Comparison of ENCODE assay signal across 8 cellular contexts in genomic region chr15:66704783-66705113, GRCh38. TPM values are rescaled to one million over a fixed set of nuclear protein-coding genes. Genes with fewer than 3 reads are reported as not detected.
A peak's percentile ranks its signal among the peaks of the same experiment; 100 is the strongest.
DNase-seq lines count a peak whose midpoint lies in the region; ATAC-seq and TF ChIP-seq lines count a peak whose summit lies in the region.

No MANE protein-coding gene starts in this region.

- no peaks in the 10 kb centered on the region for H3K9me2 ChIP-seq in SK-N-SH

- CTCF ChIA-PET in SK-N-SH (lab: Yijun Ruan, JAX) = interaction anchor here (1.3 to 12.9 kb wide), 6 partner anchors 15 to 147 kb away, joined by 4 to 172 read pairs (median 19); no protein-coding TSS in a partner anchor

- intact Hi-C loops in spleen (cut with DNase I; ENCODE audit: low total_unique reads) = no loop called here

- DNase-seq in SK-N-SH = no peak
- peak; percentile 20 for DNase-seq in left kidney (ENCODE audit: low read depth, low spot score)
- DNase-seq in spleen = no peak
- no peak for DNase-seq in mesenteric fat pad (ENCODE audit: low spot score)
- DNase-seq in germinal center (ENCODE audit: low spot score) = no peak
- DNase-seq in activated CD8-positive, alpha-beta memory T cell treated with anti-CD3 and anti-CD28 coated beads, Interleukin-2, amount 50 U/mL, for 4 hours = no peak

- H3K4me1 ChIP-seq in SK-N-SH (ENCODE audit: control insufficient read depth in 1 of 2, insufficient read depth in 2 of 2, low read depth in 1 of 2, low read length in 1 of 2) (peaks cover 32 to 40% of the 10 kb centered on the region in 2 experiments; a peak in 3 of 4 replicates), spleen (peaks cover 10 to 68% (median 33%) of the 10 kb centered on the region in 6 donors)

- peaks cover 64% of the 10 kb centered on the region for H4K20me1 ChIP-seq in SK-N-SH (ENCODE audit: insufficient read depth)

- no peak for ATAC-seq in SK-N-SH treated with all-trans-retinoic acid at 6 μM for 48 hours

- H3K27me3 ChIP-seq in SK-N-SH (ENCODE audit: insufficient read depth) (no peaks in the 10 kb centered on the region), spleen (replicated peaks in 1 of 7) (peaks cover 0 to 54% (median 33%) of the 10 kb centered on the region in 7 donors)

- H3K27ac ChIP-seq in SK-N-SH (ENCODE audit: low read depth in 2 of 2, low read length in 1 of 2) (no peak overlapping the region), VCaP (peak overlapping the region; percentile 88; the same call in 1 of the 2 replicates), spleen (peak overlapping the region in 2 of 8 donors; percentile 85 to 86)

- H2AFZ ChIP-seq in SK-N-SH (ENCODE audit: low read depth) = no peak overlapping the region

- TF ChIP-seq POLR2A in spleen (IDR thresholded peaks at IDR 0.05) = no peak

- POLR2A ChIA-PET in SK-N-SH (lab: Yijun Ruan, JAX) = interaction anchor here (0.6 kb wide), 1 partner anchor 207 kb away, joined by 4 read pairs; no protein-coding TSS in a partner anchor

- H3K79me2 ChIP-seq in SK-N-SH (ENCODE audit: insufficient read depth) = peaks cover 76% of the 10 kb centered on the region

- WGBS in SK-N-SH (ENCODE audit: low lambda C conversion rate) = 88% methylated on average over 1 of the region's 1 CpG
- WGBS in spleen, 5 donors = 85 to 93% (median 90%) methylated on average over 1 of the region's 1 CpG

- no peak for TF ChIP-seq RAD21 in SK-N-SH (IDR thresholded peaks at IDR 0.05; ENCODE audit: low read length)

- peaks cover 18% of the 10 kb centered on the region for H3F3A ChIP-seq in SK-N-SH (replicated peaks; ENCODE audit: insufficient read depth)

- peak overlapping the region; percentile 95 for H3K4me2 ChIP-seq in SK-N-SH

- H3K9me3 ChIP-seq in SK-N-SH (no peaks in the 10 kb centered on the region), spleen (no peaks in the 10 kb centered on the region)

- H3K9ac ChIP-seq in SK-N-SH = peak overlapping the region; percentile 72

- no peak for TF ChIP-seq CTCF in SK-N-SH (IDR thresholded peaks at IDR 0.05)
- TF ChIP-seq CTCF in VCaP (conservative IDR thresholded peaks at IDR 0.05) = no peak
- no peak for TF ChIP-seq CTCF in spleen (IDR thresholded peaks at IDR 0.05 in 8 of 11, conservative IDR thresholded peaks at IDR 0.05 in 3 of 11)

- H3K36me3 ChIP-seq in SK-N-SH (replicated peaks in 1 of 2; ENCODE audit: control insufficient read depth in 1 of 2, insufficient read depth in 2 of 2, low read length in 1 of 2) = peaks cover 8 to 18% of the 10 kb centered on the region in 2 experiments
- H3K36me3 ChIP-seq in spleen = no peaks in the 10 kb centered on the region

- TF ChIP-seq EP300 in SK-N-SH (IDR thresholded peaks at IDR 0.05; ENCODE audit: borderline replicate concordance in 1 of 2, low read depth in 1 of 2, low read length in 1 of 2) = no peak

- peak overlapping the region; percentile 68 to 72; a peak in 3 of 4 replicates for H3K4me3 ChIP-seq in SK-N-SH (ENCODE audit: low read depth in 2 of 2, low read length in 1 of 2)
- H3K4me3 ChIP-seq in spleen = peak overlapping the region in 6 of 8 donors; percentile 72 to 94 (median 86)

TF ChIP-seq in SK-N-SH, 30 proteins besides CTCF, POLR2A, EP300 and RAD21:
- no peak for TF ChIP-seq TAF1 (IDR thresholded peaks at IDR 0.05; ENCODE audit: borderline replicate concordance, low read depth, low read length)
- TF ChIP-seq POLR2AphosphoS5 (IDR thresholded peaks at IDR 0.05; ENCODE audit: low read depth, low read length) = no peak
- TF ChIP-seq, protein P1, sequence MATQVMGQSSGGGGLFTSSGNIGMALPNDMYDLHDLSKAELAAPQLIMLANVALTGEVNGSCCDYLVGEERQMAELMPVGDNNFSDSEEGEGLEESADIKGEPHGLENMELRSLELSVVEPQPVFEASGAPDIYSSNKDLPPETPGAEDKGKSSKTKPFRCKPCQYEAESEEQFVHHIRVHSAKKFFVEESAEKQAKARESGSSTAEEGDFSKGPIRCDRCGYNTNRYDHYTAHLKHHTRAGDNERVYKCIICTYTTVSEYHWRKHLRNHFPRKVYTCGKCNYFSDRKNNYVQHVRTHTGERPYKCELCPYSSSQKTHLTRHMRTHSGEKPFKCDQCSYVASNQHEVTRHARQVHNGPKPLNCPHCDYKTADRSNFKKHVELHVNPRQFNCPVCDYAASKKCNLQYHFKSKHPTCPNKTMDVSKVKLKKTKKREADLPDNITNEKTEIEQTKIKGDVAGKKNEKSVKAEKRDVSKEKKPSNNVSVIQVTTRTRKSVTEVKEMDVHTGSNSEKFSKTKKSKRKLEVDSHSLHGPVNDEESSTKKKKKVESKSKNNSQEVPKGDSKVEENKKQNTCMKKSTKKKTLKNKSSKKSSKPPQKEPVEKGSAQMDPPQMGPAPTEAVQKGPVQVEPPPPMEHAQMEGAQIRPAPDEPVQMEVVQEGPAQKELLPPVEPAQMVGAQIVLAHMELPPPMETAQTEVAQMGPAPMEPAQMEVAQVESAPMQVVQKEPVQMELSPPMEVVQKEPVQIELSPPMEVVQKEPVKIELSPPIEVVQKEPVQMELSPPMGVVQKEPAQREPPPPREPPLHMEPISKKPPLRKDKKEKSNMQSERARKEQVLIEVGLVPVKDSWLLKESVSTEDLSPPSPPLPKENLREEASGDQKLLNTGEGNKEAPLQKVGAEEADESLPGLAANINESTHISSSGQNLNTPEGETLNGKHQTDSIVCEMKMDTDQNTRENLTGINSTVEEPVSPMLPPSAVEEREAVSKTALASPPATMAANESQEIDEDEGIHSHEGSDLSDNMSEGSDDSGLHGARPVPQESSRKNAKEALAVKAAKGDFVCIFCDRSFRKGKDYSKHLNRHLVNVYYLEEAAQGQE (IDR thresholded peaks at IDR 0.05; ENCODE audit: low read depth, low read length) = no peak
- no peak for TF ChIP-seq TCF12 (IDR thresholded peaks at IDR 0.05)

TF ChIP-seq in SK-N-SH treated with all-trans-retinoic acid at 6 μM for 48 hours, 23 proteins besides CTCF, POLR2A, EP300 and RAD21:
- no peak for TF ChIP-seq ZFP3 (CRISPR knock-in tag; IDR thresholded peaks at IDR 0.05)
- TF ChIP-seq, protein P2, sequence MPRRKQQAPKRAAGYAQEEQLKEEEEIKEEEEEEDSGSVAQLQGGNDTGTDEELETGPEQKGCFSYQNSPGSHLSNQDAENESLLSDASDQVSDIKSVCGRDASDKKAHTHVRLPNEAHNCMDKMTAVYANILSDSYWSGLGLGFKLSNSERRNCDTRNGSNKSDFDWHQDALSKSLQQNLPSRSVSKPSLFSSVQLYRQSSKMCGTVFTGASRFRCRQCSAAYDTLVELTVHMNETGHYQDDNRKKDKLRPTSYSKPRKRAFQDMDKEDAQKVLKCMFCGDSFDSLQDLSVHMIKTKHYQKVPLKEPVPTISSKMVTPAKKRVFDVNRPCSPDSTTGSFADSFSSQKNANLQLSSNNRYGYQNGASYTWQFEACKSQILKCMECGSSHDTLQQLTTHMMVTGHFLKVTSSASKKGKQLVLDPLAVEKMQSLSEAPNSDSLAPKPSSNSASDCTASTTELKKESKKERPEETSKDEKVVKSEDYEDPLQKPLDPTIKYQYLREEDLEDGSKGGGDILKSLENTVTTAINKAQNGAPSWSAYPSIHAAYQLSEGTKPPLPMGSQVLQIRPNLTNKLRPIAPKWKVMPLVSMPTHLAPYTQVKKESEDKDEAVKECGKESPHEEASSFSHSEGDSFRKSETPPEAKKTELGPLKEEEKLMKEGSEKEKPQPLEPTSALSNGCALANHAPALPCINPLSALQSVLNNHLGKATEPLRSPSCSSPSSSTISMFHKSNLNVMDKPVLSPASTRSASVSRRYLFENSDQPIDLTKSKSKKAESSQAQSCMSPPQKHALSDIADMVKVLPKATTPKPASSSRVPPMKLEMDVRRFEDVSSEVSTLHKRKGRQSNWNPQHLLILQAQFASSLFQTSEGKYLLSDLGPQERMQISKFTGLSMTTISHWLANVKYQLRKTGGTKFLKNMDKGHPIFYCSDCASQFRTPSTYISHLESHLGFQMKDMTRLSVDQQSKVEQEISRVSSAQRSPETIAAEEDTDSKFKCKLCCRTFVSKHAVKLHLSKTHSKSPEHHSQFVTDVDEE (CRISPR knock-in tag; IDR thresholded peaks at IDR 0.05) = no peak
- no peak for TF ChIP-seq BACH2 (CRISPR knock-in tag; IDR thresholded peaks at IDR 0.05; ENCODE audit: borderline replicate concordance)
- TF ChIP-seq CSDC2 (CRISPR knock-in tag; IDR thresholded peaks at IDR 0.05) = no peak
- TF ChIP-seq ISL1 (CRISPR knock-in tag; IDR thresholded peaks at IDR 0.05) = no peak
- no peak for TF ChIP-seq ARNTL (CRISPR knock-in tag; IDR thresholded peaks at IDR 0.05; ENCODE audit: borderline replicate concordance, low read depth)

RNA-seq across cellular contexts. Expression of gene SMAD6, which starts 2.7 kb away (rescaled TPM):
- polyA plus RNA-seq in SK-N-SH (2012; rRNA removed) (3.8 and 4.5 TPM in 2 replicates), spleen (1 to 10 TPM in 2 of 3 donors, under 1 TPM in 1; 0.72 to 3.5 (median 3.4) TPM)
- polyA plus RNA-seq in SK-N-SH (2012; cell fraction: cytosol; rRNA removed) = 2.1 and 3.6 TPM in 2 replicates
- 16.1 and 18.7 TPM in 2 replicates for polyA plus RNA-seq in SK-N-SH (2012; cell fraction: nucleus; rRNA removed)
- total RNA-seq in spleen (10 to 100 TPM in 2 of 7 donors, 1 to 10 TPM in 5; 3.6 to 14.0 (median 6.9) TPM), mesenteric fat pad (32.2 TPM)
